In the genomic region with DNA sequence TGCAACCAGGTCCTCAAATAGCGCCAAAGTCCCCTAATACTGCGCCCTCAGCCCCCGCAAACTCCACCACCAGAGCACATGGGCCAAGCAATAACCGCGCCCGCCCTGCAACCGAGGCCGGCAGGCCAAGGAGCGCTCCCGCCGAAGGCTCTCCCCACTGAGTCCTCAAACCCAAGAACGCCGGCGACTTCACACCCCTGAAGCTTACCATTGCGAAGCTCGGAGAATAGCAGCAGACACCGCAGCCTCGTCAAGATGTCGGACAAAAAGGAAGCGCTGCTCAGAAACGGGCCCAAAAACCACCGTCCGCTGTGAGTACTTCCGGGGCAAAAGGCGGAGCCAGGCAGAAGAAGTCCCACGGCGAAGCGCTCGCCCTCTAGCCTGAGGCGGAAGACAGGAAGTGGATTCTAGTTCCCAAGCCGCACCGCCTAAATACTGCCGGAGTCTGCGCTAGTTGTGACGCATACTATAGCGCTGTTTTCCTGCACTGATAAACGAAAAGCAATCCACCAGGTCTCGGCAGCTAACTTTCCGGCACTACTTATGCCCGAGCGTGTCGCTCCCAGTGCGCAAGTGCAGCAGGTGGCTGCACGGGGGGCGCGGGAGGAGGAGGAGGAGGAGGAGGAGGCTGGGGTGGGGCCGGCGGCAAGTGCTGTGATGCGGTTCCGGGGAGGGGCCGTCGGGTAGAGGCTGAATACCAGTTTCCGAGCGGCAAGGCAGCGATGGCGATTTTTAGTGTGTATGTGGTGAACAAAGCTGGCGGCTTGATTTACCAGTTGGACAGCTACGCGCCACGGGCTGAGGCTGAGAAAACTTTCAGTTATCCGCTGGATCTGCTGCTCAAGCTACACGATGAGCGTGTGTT, we compare ENCODE assay signal across 8 cellular contexts. TPM values are rescaled to one million over a fixed set of nuclear protein-coding genes. Genes with fewer than 3 reads are reported as not detected.
DNase-seq lines count a peak whose midpoint lies in the region; ATAC-seq, FAIRE-seq and TF ChIP-seq lines count a peak whose summit lies in the region.

A gene (minus strand): TSS at position 270 of the 865 bp plus-strand sequence. CDS start 59 bp downstream, at position 211.
A gene with protein sequence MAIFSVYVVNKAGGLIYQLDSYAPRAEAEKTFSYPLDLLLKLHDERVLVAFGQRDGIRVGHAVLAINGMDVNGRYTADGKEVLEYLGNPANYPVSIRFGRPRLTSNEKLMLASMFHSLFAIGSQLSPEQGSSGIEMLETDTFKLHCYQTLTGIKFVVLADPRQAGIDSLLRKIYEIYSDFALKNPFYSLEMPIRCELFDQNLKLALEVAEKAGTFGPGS (plus strand): TSS at position 693 of the 865 bp plus-strand sequence. CDS start 30 bp downstream, at position 723.

- peak; percentile 78 for ATAC-seq in GM21526 (IDR thresholded peaks at IDR 0.05; ENCODE audit: low FRiP score, unreplicated experiment)

- CTCF ChIA-PET in OCI-LY7 (lab: Charles Lee; ENCODE audit: unreplicated experiment) = interaction anchor here (0.5 to 0.6 kb wide), 2 partner anchors 82 to 133 kb away, joined by 3 to 5 read pairs; no protein-coding TSS in a partner anchor

- no peak for FAIRE-seq in D721Med (lab: Jason Lieb, UNC)

- no peaks in the 10 kb centered on the region for H3K9me2 ChIP-seq in OCI-LY7 (ENCODE audit: insufficient read depth, low read length)

- H3K36me3 ChIP-seq in OCI-LY7 (ENCODE audit: insufficient read depth, low read length) = peaks cover 81% of the 10 kb centered on the region

- intact Hi-C loops in OCI-LY7 (cut with micrococcal nuclease; ENCODE audit: unreplicated experiment) = loop anchor here (1.0 to 2.0 kb wide), 4 partner anchors 20 to 84 kb away; a partner anchor contains a TSS

- H3K9me3 ChIP-seq in OCI-LY7 (ENCODE audit: low read length) = no peaks in the 10 kb centered on the region

- TF ChIP-seq CTCF in D721Med (IDR thresholded peaks at IDR 0.05; ENCODE audit: insufficient read depth, missing control alignments) (no peak), OCI-LY7 (conservative IDR thresholded peaks at IDR 0.05; ENCODE audit: low read length) (no peak)

- BruUV-seq in OCI-LY7 (replicated peaks; lab: Mats Ljungman, UMichigan) = no TSS peak

- H2AFZ ChIP-seq in OCI-LY7 (ENCODE audit: low read length) = peak within 1 kb of the TSS; percentile 65

- H3K27ac ChIP-seq in OCI-LY7 (ENCODE audit: low read depth, low read length, poor library complexity, severe bottlenecking) = peak within 1 kb of the TSS; percentile 90

- peaks cover 29% of the 10 kb centered on the region; the same call in 1 of the 2 replicates for H4K20me1 ChIP-seq in OCI-LY7 (ENCODE audit: insufficient read depth, low read length)

- H3K79me2 ChIP-seq in OCI-LY7 (ENCODE audit: insufficient read depth, low read depth, low read length) = peaks cover 69% of the 10 kb centered on the region

- peaks cover 29% of the 10 kb centered on the region for H3K4me1 ChIP-seq in OCI-LY7 (ENCODE audit: insufficient read depth, low read length, poor library complexity, severe bottlenecking)

- H3K4me3 ChIP-seq in OCI-LY7 (ENCODE audit: low read depth, low read length, poor library complexity, severe bottlenecking) = peak within 1 kb of the TSS; percentile 81

- H3K4me2 ChIP-seq in OCI-LY7 (ENCODE audit: low read length) = peak within 1 kb of the TSS; percentile 84

- POLR2A ChIA-PET in OCI-LY7 (lab: Charles Lee) = interaction anchor here (0.7 to 1.4 kb wide), 7 partner anchors 8 to 40 kb away, joined by 3 to 12 read pairs (median 4); a partner anchor contains a TSS

- DNase-seq in D721Med (ENCODE audit: insufficient read length, low spot score) (peak; percentile 90), HuH-7.5 (ENCODE audit: low spot score) (peak; percentile 80), OCI-LY7 (ENCODE audit: low spot score) (peak; percentile 97), activated T-cell treated with anti-CD3 and anti-CD28 coated beads for 1 hour (ENCODE audit: low read depth) (peak; percentile 89), epidermal melanocyte (ENCODE audit: insufficient read length, low spot score) (peak; percentile 97), middle frontal gyrus (ENCODE audit: extremely low spot score, low spot score) (peak; percentile 95)
- peak; percentile 85 to 90 for DNase-seq in stimulated activated CD8-positive, alpha-beta memory T cell treated with anti-CD3 and anti-CD28 coated beads, Interleukin-2, amount 100 ng/mL, for 48 hours (ENCODE audit: low read depth in 2 of 2)

RNA-seq across cellular contexts. Expression of the first gene that starts in this region (rescaled TPM):
- 1,395 and 1,541 TPM in 2 replicates for total RNA-seq in OCI-LY7 (2014; rRNA removed; shearing (Covaris generic))
- total RNA-seq in OCI-LY7 (2022) = 1,648 and 1,680 TPM in 2 replicates

RNA-seq across cellular contexts. Expression of the second gene that starts in this region (rescaled TPM):
- 49.3 and 64.3 TPM in 2 replicates for total RNA-seq in OCI-LY7 (2014; rRNA removed; shearing (Covaris generic))
- total RNA-seq in OCI-LY7 (2022) = 58.0 and 58.5 TPM in 2 replicates

Comparison
In these comparisons a context has a peak if more than half of its experiments do, and no peak if none do; other contexts are left out.
1. Peak in every context shown above with its lines: DNase-seq, ATAC-seq, H3K4me3 ChIP-seq and H3K27ac ChIP-seq.